In the genomic region with DNA sequence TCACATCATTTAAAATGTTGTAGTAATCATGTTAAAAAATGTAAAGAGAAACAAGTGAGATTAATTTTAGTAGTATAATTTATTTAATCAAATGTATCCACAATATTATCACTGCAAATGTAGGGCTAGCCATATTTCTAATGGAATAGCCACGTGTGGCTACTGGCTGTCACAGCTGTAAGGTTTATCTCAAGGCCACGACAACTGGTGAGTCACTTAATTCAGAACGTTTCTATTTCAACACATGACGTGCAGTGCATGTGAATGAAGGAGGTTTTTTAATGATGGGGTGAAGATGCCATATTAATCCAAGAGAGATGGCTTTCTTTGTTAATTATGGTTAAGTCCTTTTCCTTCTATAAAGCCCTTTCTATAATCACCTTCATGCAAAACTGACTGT, we compare ENCODE assay signal across 16 cellular contexts.
DNase-seq lines count a peak whose midpoint lies in the region; ATAC-seq and TF ChIP-seq lines count a peak whose summit lies in the region.
"Had no signal": no experiment of that assay in that cellular context is flagged by ENCODE, and none has a peak within 500 bp of the region (broad histone marks: within the 10 kb centered on the region; RNA-seq: fewer than 3 reads in every experiment).

No MANE protein-coding gene starts in this region.

- H3K4me1 ChIP-seq in tibial artery, result peaks cover 0 to 100% (median 63%) of the 10 kb centered on the region in 4 donors

- H3K9me3 ChIP-seq in tibial artery, result no peaks in the 10 kb centered on the region

- DNase-seq in NCI-H748 (lab: John Stamatoyannopoulos, UW; ENCODE audit: unreplicated experiment) (peak; percentile 31), NCI-H748 treated with DMSO at 0.1 percent for 48 hours (lab: John Stamatoyannopoulos, UW) (no peak), dermis blood vessel endothelial cell (peak; percentile 69), iris pigment epithelial cell (ENCODE audit: low read depth) (peak; percentile 78), tibial artery (no peak), EL (no peak)
- DNase-seq: activated CD8-positive, alpha-beta T cell treated with anti-CD3 and anti-CD28 coated beads for 36 hours; GDM1; GOT3; stimulated activated CD4-positive, alpha-beta T cell treated with anti-CD3 and anti-CD28 coated beads, Interleukin-4, amount 100 ng/mL, for 1 hour had no signal

- peaks cover 0 to 5% (median 0%) of the 10 kb centered on the region in 3 donors for H3K36me3 ChIP-seq in tibial artery

- ATAC-seq in HG03378 (IDR thresholded peaks at IDR 0.05; ENCODE audit: unreplicated experiment) (no peak), GM19397 (IDR thresholded peaks at IDR 0.05; ENCODE audit: unreplicated experiment) (no peak)
- ATAC-seq: activated CD8-positive, alpha-beta T cell treated with anti-CD3 and anti-CD28 coated beads for 36 hours; activated T-helper 17 cell treated with anti-CD3 and anti-CD28 coated beads, Interleukin-2, amount 50 U/mL, for 72 hours; SK-N-SH treated with all-trans-retinoic acid at 6 μM for 48 hours had no signal

- H3K27ac ChIP-seq in tibial artery, result peak overlapping the region; percentile 81 to 84
- H3K27ac ChIP-seq: 22Rv1, hepatocyte had no signal

- H3K4me3 ChIP-seq in tibial artery, result no peak overlapping the region
- H3K4me3 ChIP-seq: hepatocyte had no signal

- no peaks in the 10 kb centered on the region for H3K27me3 ChIP-seq in tibial artery
- H3K27me3 ChIP-seq: hepatocyte had no signal

- intact Hi-C loops in tibial artery (cut with DNase I; ENCODE audit: low total_unique reads), result no loop called here

- TF ChIP-seq CTCF in tibial artery (IDR thresholded peaks at IDR 0.05), result no peak

Comparison
In these comparisons a context has a peak if more than half of its experiments do, and no peak if none do; other contexts are left out.
1. DNase-seq: peak in NCI-H748 (single experiment), dermis blood vessel endothelial cell (single experiment) and iris pigment epithelial cell (single experiment); none in NCI-H748 treated with DMSO at 0.1 percent for 48 hours (single experiment), tibial artery (0 of 2) and EL (single experiment).